1 cellular context compared by ENCODE assay signal in the genomic region with DNA sequence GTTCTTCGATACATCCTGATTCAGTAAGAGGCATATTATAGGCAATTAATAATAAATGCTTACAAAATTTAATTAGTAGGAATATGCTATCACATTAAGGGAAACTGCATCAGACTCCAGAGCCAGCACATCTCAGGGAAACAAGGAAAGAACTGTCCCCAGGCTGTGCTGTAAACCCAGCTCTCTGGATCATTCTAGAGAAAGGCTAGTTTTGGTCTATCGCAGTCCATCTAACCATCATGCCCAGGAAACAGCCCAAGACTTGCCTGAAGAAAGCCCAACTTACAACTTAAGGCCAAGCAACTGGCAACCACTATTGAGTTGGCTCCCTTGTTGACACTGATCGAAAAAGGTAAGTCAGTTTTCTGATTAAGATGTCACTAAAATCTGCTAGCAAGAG.
TF ChIP-seq lines count a peak whose summit lies in the region.

No MANE protein-coding gene starts in this region.

TF ChIP-seq in K562, 482 proteins besides CTCF, POLR2A, EP300 and RAD21:
- no peak for TF ChIP-seq SP2 (IDR thresholded peaks at IDR 0.05; ENCODE audit: extremely low read depth, low read depth, low read length, poor library complexity, severe bottlenecking)
- TF ChIP-seq, protein P1, sequence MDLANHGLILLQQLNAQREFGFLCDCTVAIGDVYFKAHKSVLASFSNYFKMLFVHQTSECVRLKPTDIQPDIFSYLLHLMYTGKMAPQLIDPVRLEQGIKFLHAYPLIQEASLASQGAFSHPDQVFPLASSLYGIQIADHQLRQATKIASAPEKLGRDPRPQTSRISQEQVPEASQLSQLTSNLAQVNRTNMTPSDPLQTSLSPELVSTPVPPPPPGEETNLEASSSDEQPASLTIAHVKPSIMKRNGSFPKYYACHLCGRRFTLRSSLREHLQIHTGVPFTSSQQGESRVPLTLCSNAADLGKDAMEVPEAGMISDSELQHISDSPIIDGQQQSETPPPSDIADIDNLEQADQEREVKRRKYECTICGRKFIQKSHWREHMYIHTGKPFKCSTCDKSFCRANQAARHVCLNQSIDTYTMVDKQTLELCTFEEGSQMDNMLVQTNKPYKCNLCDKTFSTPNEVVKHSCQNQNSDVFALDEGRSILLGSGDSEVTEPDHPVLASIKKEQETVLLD (IDR thresholded peaks at IDR 0.05), result no peak
- TF ChIP-seq, protein P2, sequence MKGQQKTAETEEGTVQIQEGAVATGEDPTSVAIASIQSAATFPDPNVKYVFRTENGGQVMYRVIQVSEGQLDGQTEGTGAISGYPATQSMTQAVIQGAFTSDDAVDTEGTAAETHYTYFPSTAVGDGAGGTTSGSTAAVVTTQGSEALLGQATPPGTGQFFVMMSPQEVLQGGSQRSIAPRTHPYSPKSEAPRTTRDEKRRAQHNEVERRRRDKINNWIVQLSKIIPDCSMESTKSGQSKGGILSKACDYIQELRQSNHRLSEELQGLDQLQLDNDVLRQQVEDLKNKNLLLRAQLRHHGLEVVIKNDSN (CRISPR knock-in tag; IDR thresholded peaks at IDR 0.05), result no peak
- no peak for TF ChIP-seq SRSF1 (IDR thresholded peaks at IDR 0.05; ENCODE audit: low read depth, low read length)
- TF ChIP-seq ZNF24 (IDR thresholded peaks at IDR 0.05), result no peak
- TF ChIP-seq ZNF41 (CRISPR knock-in tag; conservative IDR thresholded peaks at IDR 0.05), result no peak
- TF ChIP-seq NR2C2 (CRISPR knock-in tag; IDR thresholded peaks at IDR 0.05), result no peak
- no peak for TF ChIP-seq NR2C2 (tag; IDR thresholded peaks at IDR 0.05)
- TF ChIP-seq TAF7 (tag; IDR thresholded peaks at IDR 0.05), result no peak
- no peak for TF ChIP-seq SIX5 (IDR thresholded peaks at IDR 0.05; ENCODE audit: borderline replicate concordance in 1 of 2, insufficient read depth in 1 of 2, low read depth in 1 of 2, low read length in 2 of 2)
- TF ChIP-seq, protein P3, sequence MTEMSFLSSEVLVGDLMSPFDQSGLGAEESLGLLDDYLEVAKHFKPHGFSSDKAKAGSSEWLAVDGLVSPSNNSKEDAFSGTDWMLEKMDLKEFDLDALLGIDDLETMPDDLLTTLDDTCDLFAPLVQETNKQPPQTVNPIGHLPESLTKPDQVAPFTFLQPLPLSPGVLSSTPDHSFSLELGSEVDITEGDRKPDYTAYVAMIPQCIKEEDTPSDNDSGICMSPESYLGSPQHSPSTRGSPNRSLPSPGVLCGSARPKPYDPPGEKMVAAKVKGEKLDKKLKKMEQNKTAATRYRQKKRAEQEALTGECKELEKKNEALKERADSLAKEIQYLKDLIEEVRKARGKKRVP (CRISPR knock-in tag; IDR thresholded peaks at IDR 0.05), result no peak
- no peak for TF ChIP-seq MAFG (tag; conservative IDR thresholded peaks at IDR 0.05)
- no peak for TF ChIP-seq NUFIP1 (IDR thresholded peaks at IDR 0.05; ENCODE audit: partially characterized antibody)
- TF ChIP-seq HNRNPK (IDR thresholded peaks at IDR 0.05; ENCODE audit: low read depth, low read length, poor library complexity, severe bottlenecking), result no peak
- TF ChIP-seq RFX7 (CRISPR knock-in tag; IDR thresholded peaks at IDR 0.05), result no peak
